In the genomic region with DNA sequence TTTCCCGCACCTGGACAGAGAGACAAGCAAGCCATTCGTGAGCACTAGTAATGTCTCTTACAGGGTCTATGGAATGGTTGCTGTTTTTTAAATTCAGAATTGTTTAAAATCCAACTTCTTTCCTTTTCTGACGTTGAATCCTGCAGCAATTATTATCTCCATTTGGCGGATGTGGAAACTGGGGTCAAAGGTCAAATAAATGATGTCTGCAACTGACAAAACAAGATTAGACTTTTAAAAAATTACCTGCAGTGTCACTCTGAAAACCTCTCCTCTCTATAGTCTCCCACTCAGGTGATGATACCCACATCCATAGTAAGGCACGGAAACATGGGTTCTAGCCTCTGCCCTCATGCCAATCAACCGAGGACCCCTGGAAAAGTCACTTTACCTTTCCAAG, we compare ENCODE assay signal across 25 cellular contexts.
DNase-seq lines count a peak whose midpoint lies in the region; ATAC-seq, FAIRE-seq and TF ChIP-seq lines count a peak whose summit lies in the region.
"Had no signal": no experiment of that assay in that cellular context is flagged by ENCODE, and none has a peak within 500 bp of the region (broad histone marks: within the 10 kb centered on the region; RNA-seq: fewer than 3 reads in every experiment).

No MANE protein-coding gene starts in this region.

- no peak for TF ChIP-seq RAD21 in K562 (CRISPR knock-in tag; conservative IDR thresholded peaks at IDR 0.05 in 1 of 2, IDR thresholded peaks at IDR 0.05 in 1 of 2)

- H3K27me3 ChIP-seq in K562 (ENCODE audit: control insufficient read depth in 2 of 2, insufficient read depth in 2 of 2, low read length in 2 of 2) (peaks cover 19 to 57% of the 10 kb centered on the region in 2 experiments), dorsolateral prefrontal cortex (peaks cover 0 to 36% (median 0%) of the 10 kb centered on the region in 45 donors)
- H3K27me3 ChIP-seq: BLaER1 had no signal

- H3K27ac ChIP-seq in K562 (ENCODE audit: extremely low read depth, low read depth, low read length) (no peak overlapping the region), dorsolateral prefrontal cortex (peak overlapping the region in 30 of 59 donors; percentile 6 to 87 (median 72))
- H3K27ac ChIP-seq: BLaER1 had no signal

- no peaks in the 10 kb centered on the region for H3K9me1 ChIP-seq in K562 (ENCODE audit: control insufficient read depth, insufficient read depth, low read length)

- H3K9me3 ChIP-seq in K562 (replicated peaks; ENCODE audit: control insufficient read depth, insufficient read depth, low read depth, low read length), result no peaks in the 10 kb centered on the region
- H3K9me3 ChIP-seq: BE2C, BLaER1 had no signal

- CTCF ChIA-PET in K562 (lab: Yijun Ruan, JAX; ENCODE audit: low intra/inter-chr PET ratio), result interaction anchor here (0.7 kb wide), 1 partner anchor 632 kb away, joined by 3 read pairs; no protein-coding TSS in a partner anchor

- H3K36me3 ChIP-seq in K562 (ENCODE audit: control insufficient read depth, insufficient read depth, low read length), result no peaks in the 10 kb centered on the region
- H3K36me3 ChIP-seq: BE2C, BLaER1 had no signal

- H3K4me3 ChIP-seq in K562 (no peak overlapping the region), dorsolateral prefrontal cortex (no peak overlapping the region)
- H3K4me3 ChIP-seq: BLaER1, GM12878 had no signal

- no peak overlapping the region for H3K9ac ChIP-seq in K562 (ENCODE audit: insufficient read depth in 1 of 2, low read depth in 2 of 2, low read length in 2 of 2)
- H3K9ac ChIP-seq: BLaER1 had no signal

- FAIRE-seq in K562 (lab: Jason Lieb, UNC), result no peak
- FAIRE-seq: A204.1, GM12878, GM12892, GM18507 had no signal

- no peaks in the 10 kb centered on the region; a peak in 1 of 5 replicates for H3K4me1 ChIP-seq in K562 (replicated peaks in 1 of 2; ENCODE audit: control insufficient read depth in 2 of 2, insufficient read depth in 2 of 2, low read length in 2 of 2)
- H3K4me1 ChIP-seq: BE2C had no signal

- H2AFZ ChIP-seq in K562 (ENCODE audit: low read depth, low read length), result no peak overlapping the region

- WGBS in K562 (ENCODE audit: insufficient coverage, low coverage, missing lambda C conversion rate), result 2% methylated on average over 6 of the region's 6 CpGs

- no peak for TF ChIP-seq POLR2A in K562 (conservative IDR thresholded peaks at IDR 0.05)

- no peaks in the 10 kb centered on the region for H4K20me1 ChIP-seq in K562 (replicated peaks; ENCODE audit: control insufficient read depth, insufficient read depth, low read length)
- H4K20me1 ChIP-seq: BLaER1 had no signal

- intact Hi-C loops in K562 (cut with micrococcal nuclease) (no loop called here), dorsolateral prefrontal cortex (cut with DNase I) (no loop called here)

- DNase-seq in K562 (ENCODE audit: extremely low read depth in 1 of 4, low spot score in 3 of 4) (no peak), dorsolateral prefrontal cortex (no peak), NCI-H1105 treated with DMSO at 0.1 percent for 48 hours (lab: John Stamatoyannopoulos, UW) (no peak), NAMALWA (ENCODE audit: low spot score) (no peak)
- DNase-seq: 8988T; ACHN; BE2C; C1 segment of cervical spinal cord; CD4-positive, alpha-beta memory T cell; CD4-positive, CD25-positive, alpha-beta regulatory T cell; CD8-positive, alpha-beta memory T cell; COR-L47; DMS 273 treated with DMSO at 0.1 percent for 48 hours; DMS153; DMS53; DMS79; DND-41; EL; GDM1 had no signal

- no peak for TF ChIP-seq CTCF in K562 (IDR thresholded peaks at IDR 0.05 in 2 of 3, conservative IDR thresholded peaks at IDR 0.05 in 1 of 3; ENCODE audit: insufficient read depth in 2 of 3, low read depth in 1 of 3, low read length in 3 of 3)
- TF ChIP-seq CTCF in dorsolateral prefrontal cortex (IDR thresholded peaks at IDR 0.05 in 54 of 56, conservative IDR thresholded peaks at IDR 0.05 in 2 of 56; ENCODE audit: low read depth in 1 of 56, partially characterized antibody in 56 of 56), result no peak

- no peak overlapping the region for H3K4me2 ChIP-seq in K562 (ENCODE audit: insufficient read depth, low read length)
- H3K4me2 ChIP-seq: BLaER1 had no signal

- no peaks in the 10 kb centered on the region for H3K79me2 ChIP-seq in K562 (ENCODE audit: control insufficient read depth, insufficient read depth, low read length)

- BruUV-seq in K562 (replicated peaks; lab: Mats Ljungman, UMichigan), result no TSS peak

- in situ Hi-C loops in K562 (cut with MboI), result no loop called here

- ATAC-seq in K562 (no peak), HG02642 (IDR thresholded peaks at IDR 0.05; ENCODE audit: poor library complexity, unreplicated experiment) (no peak)
- ATAC-seq: GM12878 had no signal

- POLR2A ChIA-PET in K562 (lab: Yijun Ruan, JAX), result no interaction called here

- no peak for TF ChIP-seq EP300 in K562 (IDR thresholded peaks at IDR 0.05; ENCODE audit: low read length)

TF ChIP-seq in K562, 482 proteins besides CTCF, POLR2A, EP300 and RAD21:
- TF ChIP-seq FOXA1 (IDR thresholded peaks at IDR 0.05; ENCODE audit: borderline replicate concordance), result no peak
- TF ChIP-seq HMG20B (CRISPR knock-in tag; IDR thresholded peaks at IDR 0.05), result no peak
- peak; percentile 22; the same call in 1 of the 2 replicates for TF ChIP-seq CBFA2T3 (IDR thresholded peaks at IDR 0.05)
- no peak for TF ChIP-seq ATF7 (IDR thresholded peaks at IDR 0.05)
- 0 out of 2 replicates have a peak, but pooled peaks have one; percentile 8 for TF ChIP-seq TAL1 (IDR thresholded peaks at IDR 0.05)
- TF ChIP-seq SRF (CRISPR knock-in tag; IDR thresholded peaks at IDR 0.05), result no peak
- TF ChIP-seq NR2C1 (IDR thresholded peaks at IDR 0.05), result peak; percentile 64
- TF ChIP-seq NR2C1 (tag; IDR thresholded peaks at IDR 0.05), result peak; percentile 77
- TF ChIP-seq ILF3 (IDR thresholded peaks at IDR 0.05; ENCODE audit: borderline replicate concordance), result no peak
- no peak for TF ChIP-seq U2AF2 (optimal IDR thresholded peaks at IDR 0.05; ENCODE audit: low read depth, low read length)
- no peak for TF ChIP-seq NR2C2 (CRISPR knock-in tag; IDR thresholded peaks at IDR 0.05)
- peak; percentile 70 for TF ChIP-seq NR2C2 (tag; IDR thresholded peaks at IDR 0.05)
- no peak for TF ChIP-seq KLF1 (tag; IDR thresholded peaks at IDR 0.05)
- TF ChIP-seq, protein P1, sequence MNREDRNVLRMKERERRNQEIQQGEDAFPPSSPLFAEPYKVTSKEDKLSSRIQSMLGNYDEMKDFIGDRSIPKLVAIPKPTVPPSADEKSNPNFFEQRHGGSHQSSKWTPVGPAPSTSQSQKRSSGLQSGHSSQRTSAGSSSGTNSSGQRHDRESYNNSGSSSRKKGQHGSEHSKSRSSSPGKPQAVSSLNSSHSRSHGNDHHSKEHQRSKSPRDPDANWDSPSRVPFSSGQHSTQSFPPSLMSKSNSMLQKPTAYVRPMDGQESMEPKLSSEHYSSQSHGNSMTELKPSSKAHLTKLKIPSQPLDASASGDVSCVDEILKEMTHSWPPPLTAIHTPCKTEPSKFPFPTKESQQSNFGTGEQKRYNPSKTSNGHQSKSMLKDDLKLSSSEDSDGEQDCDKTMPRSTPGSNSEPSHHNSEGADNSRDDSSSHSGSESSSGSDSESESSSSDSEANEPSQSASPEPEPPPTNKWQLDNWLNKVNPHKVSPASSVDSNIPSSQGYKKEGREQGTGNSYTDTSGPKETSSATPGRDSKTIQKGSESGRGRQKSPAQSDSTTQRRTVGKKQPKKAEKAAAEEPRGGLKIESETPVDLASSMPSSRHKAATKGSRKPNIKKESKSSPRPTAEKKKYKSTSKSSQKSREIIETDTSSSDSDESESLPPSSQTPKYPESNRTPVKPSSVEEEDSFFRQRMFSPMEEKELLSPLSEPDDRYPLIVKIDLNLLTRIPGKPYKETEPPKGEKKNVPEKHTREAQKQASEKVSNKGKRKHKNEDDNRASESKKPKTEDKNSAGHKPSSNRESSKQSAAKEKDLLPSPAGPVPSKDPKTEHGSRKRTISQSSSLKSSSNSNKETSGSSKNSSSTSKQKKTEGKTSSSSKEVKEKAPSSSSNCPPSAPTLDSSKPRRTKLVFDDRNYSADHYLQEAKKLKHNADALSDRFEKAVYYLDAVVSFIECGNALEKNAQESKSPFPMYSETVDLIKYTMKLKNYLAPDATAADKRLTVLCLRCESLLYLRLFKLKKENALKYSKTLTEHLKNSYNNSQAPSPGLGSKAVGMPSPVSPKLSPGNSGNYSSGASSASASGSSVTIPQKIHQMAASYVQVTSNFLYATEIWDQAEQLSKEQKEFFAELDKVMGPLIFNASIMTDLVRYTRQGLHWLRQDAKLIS (CRISPR knock-in tag; IDR thresholded peaks at IDR 0.05), result no peak
- TF ChIP-seq BCL6 (CRISPR knock-in tag; IDR thresholded peaks at IDR 0.05), result no peak
- TF ChIP-seq TEAD4 (IDR thresholded peaks at IDR 0.05; ENCODE audit: low read length), result 0 out of 2 replicates have a peak, but pooled peaks have one; percentile 23
- TF ChIP-seq TEAD4 (CRISPR knock-in tag; IDR thresholded peaks at IDR 0.05; ENCODE audit: borderline replicate concordance), result no peak
- TF ChIP-seq SETDB1 (IDR thresholded peaks at IDR 0.05; ENCODE audit: low read length), result no peak
